In genomic region chr13:24511019-24511823, GRCh38 we compare ENCODE assay signal across 8 cellular contexts. TPM values are rescaled to one million over a fixed set of nuclear protein-coding genes. Genes with fewer than 3 reads are reported as not detected.
A peak's percentile ranks its signal among the peaks of the same experiment; 100 is the strongest.
DNase-seq lines count a peak whose midpoint lies in the region; ATAC-seq and TF ChIP-seq lines count a peak whose summit lies in the region.

No MANE protein-coding gene starts in this region.

- H3K36me3 Mint-ChIP-seq in CD8-positive, alpha-beta T cell: peaks cover 27% of the 10 kb centered on the region

- H3K9me3 Mint-ChIP-seq in CD8-positive, alpha-beta T cell: no peaks in the 10 kb centered on the region

- TF ChIP-seq CTCF in CD8-positive, alpha-beta T cell (IDR thresholded peaks at IDR 0.05): no peak
- TF ChIP-seq CTCF in dorsolateral prefrontal cortex (IDR thresholded peaks at IDR 0.05 in 54 of 56, conservative IDR thresholded peaks at IDR 0.05 in 2 of 56; ENCODE audit: low read depth in 1 of 56, partially characterized antibody in 56 of 56): no peak

- CTCF ChIA-PET in CD8-positive, alpha-beta T cell (lab: Charles Lee): no interaction called here

- H3K9me3 ChIP-seq in CD8-positive, alpha-beta T cell (ENCODE audit: low read length): no peaks in the 10 kb centered on the region
- H3K9me3 ChIP-seq in mononuclear cell (ENCODE audit: low read depth, low read length): no peaks in the 10 kb centered on the region

- peak overlapping the region; percentile 70 for H3K4me3 ChIP-seq in CD8-positive, alpha-beta T cell (ENCODE audit: low read depth, low read length)
- H3K4me3 ChIP-seq in dorsolateral prefrontal cortex (peak overlapping the region; percentile 58 to 96 (median 83)), mononuclear cell (ENCODE audit: low read length) (peak overlapping the region; percentile 98)

- intact Hi-C loops in CD8-positive, alpha-beta T cell (cut with DNase I, micrococcal nuclease): loop anchor here (5.0 to 10.0 kb wide), 4 partner anchors 239 to 1134 kb away; a partner anchor contains a TSS
- intact Hi-C loops in dorsolateral prefrontal cortex (cut with DNase I): no loop called here

- peak overlapping the region; percentile 28 for H3K27ac ChIP-seq in CD8-positive, alpha-beta T cell (ENCODE audit: low read depth, low read length)
- peak overlapping the region in 32 of 59 donors; percentile 19 to 92 (median 78) for H3K27ac ChIP-seq in dorsolateral prefrontal cortex

- H3K4me3 Mint-ChIP-seq in CD8-positive, alpha-beta T cell: peak overlapping the region; percentile 87

- peak overlapping the region; percentile 92 for H3K27ac Mint-ChIP-seq in CD8-positive, alpha-beta T cell

- DNase-seq in CD8-positive, alpha-beta T cell: peak in 4 of 7 experiments; percentile 18 to 42 (median 38)
- DNase-seq in LoVo (ENCODE audit: low spot score) (peak; percentile 82), dorsolateral prefrontal cortex (no peak), mesenteric fat pad (ENCODE audit: low spot score) (no peak)
- peak; percentile 43 to 58 for DNase-seq in activated CD4-positive, alpha-beta T cell treated with anti-CD3 and anti-CD28 coated beads for 24 hours (ENCODE audit: low read depth in 2 of 2)
- peak; percentile 48 to 51 for DNase-seq in stimulated activated CD8-positive, alpha-beta memory T cell treated with anti-CD3 and anti-CD28 coated beads, Interleukin-7, amount 100 ng/mL, for 4 hours (ENCODE audit: low read depth in 2 of 2)

- no peaks in the 10 kb centered on the region for H3K36me3 ChIP-seq in CD8-positive, alpha-beta T cell (ENCODE audit: insufficient read depth, low read length)

- peak; percentile 54 for ATAC-seq in CD8-positive, alpha-beta T cell
- ATAC-seq in GM21576 (IDR thresholded peaks at IDR 0.05; ENCODE audit: unreplicated experiment): peak; percentile 49

- no peaks in the 10 kb centered on the region for H3K27me3 ChIP-seq in CD8-positive, alpha-beta T cell (ENCODE audit: insufficient read depth, low read length)
- peaks cover 0 to 9% (median 0%) of the 10 kb centered on the region in 45 donors for H3K27me3 ChIP-seq in dorsolateral prefrontal cortex
- no peaks in the 10 kb centered on the region for H3K27me3 ChIP-seq in mononuclear cell (ENCODE audit: insufficient read depth, low read length)

- H3K27me3 Mint-ChIP-seq in CD8-positive, alpha-beta T cell (ENCODE audit: low read depth): no peaks in the 10 kb centered on the region

- H3K4me1 ChIP-seq in CD8-positive, alpha-beta T cell (ENCODE audit: insufficient read depth, low read length): peaks cover 12% of the 10 kb centered on the region
- peaks cover 27% of the 10 kb centered on the region for H3K4me1 ChIP-seq in mononuclear cell (ENCODE audit: insufficient read depth, low read length)

- POLR2A ChIA-PET in CD8-positive, alpha-beta T cell (lab: Charles Lee): no interaction called here

- peaks cover 35% of the 10 kb centered on the region for H3K4me1 Mint-ChIP-seq in CD8-positive, alpha-beta T cell (ENCODE audit: low read depth)

RNA-seq across cellular contexts. Expression of gene PARP4, which starts 1.4 kb away (rescaled TPM):
- total RNA-seq in CD8-positive, alpha-beta T cell: 10 to 100 TPM; 20.1 to 21.8 TPM
- 10 to 100 TPM in 116 of 120 experiments, 1 to 10 TPM in 4; 7.2 to 38.9 (median 16.7) TPM for total RNA-seq in dorsolateral prefrontal cortex
- 41.1 TPM for total RNA-seq in mononuclear cell
- total RNA-seq in mesenteric fat pad: 42.3 TPM

Comparison
In these comparisons a context has a peak if more than half of its experiments do, and no peak if none do; other contexts are left out.
1. DNase-seq: peak in CD8-positive, alpha-beta T cell (4 of 7), LoVo (single experiment), activated CD4-positive, alpha-beta T cell treated with anti-CD3 and anti-CD28 coated beads for 24 hours (2 of 2) and stimulated activated CD8-positive, alpha-beta memory T cell treated with anti-CD3 and anti-CD28 coated beads, Interleukin-7, amount 100 ng/mL, for 4 hours (2 of 2); none in dorsolateral prefrontal cortex (0 of 10) and mesenteric fat pad (single experiment).
2. intact Hi-C loops: an anchor here in CD8-positive, alpha-beta T cell (5.0 to 10.0 kb wide); none called in dorsolateral prefrontal cortex.
3. Peak in every context shown above with its lines, with median percentiles within 50 percentile points of each other: H3K4me3 ChIP-seq.